13 cellular contexts compared by ENCODE assay signal in the genomic region with DNA sequence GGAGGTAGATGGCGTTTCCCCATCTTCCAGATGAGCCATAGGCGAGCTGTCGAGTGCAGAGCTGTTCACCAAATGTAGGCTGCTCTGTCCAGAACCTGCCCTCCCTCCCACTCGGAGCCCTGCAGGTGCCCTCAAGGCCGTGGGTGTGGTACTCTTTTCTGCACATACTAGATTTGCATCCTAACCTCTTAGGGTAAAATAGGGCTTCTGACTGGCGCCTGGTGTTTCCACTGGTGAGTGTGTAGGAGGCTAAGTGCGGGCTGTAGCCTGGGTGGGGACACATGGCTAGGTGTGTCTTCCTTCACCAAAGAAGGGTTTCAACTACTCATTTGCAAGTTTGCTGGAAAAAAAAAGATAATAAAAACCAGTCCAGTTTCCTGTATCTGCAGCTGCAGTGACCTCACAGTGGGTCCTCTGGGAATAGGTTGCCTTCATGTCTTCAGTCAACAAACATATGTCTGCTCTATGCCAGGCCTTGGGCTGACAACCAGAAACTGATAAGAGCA. TPM values are rescaled to one million over a fixed set of nuclear protein-coding genes. Genes with fewer than 3 reads are reported as not detected.
DNase-seq lines count a peak whose midpoint lies in the region; ATAC-seq and TF ChIP-seq lines count a peak whose summit lies in the region.
"Had no signal": no experiment of that assay in that cellular context is flagged by ENCODE, and none has a peak within 500 bp of the region (broad histone marks: within the 10 kb centered on the region; RNA-seq: fewer than 3 reads in every experiment).

No MANE protein-coding gene starts in this region.

- DNase-seq in GM13977 (ENCODE audit: low spot score) (peak; percentile 64), fibroblast of the aortic adventitia (ENCODE audit: low read depth) (peak; percentile 15), chondrocyte (ENCODE audit: low spot score) (no peak), RKO (ENCODE audit: low spot score) (no peak)
- DNase-seq: activated CD4-positive, CD25-positive, alpha-beta regulatory T cell; activated effector memory CD4-positive, alpha-beta T cell treated with Interleukin-2 at 50 U/mL for 16 hours; COR-L47; dermis blood vessel endothelial cell had no signal

- peak; percentile 54 for ATAC-seq in GM21576 (IDR thresholded peaks at IDR 0.05; ENCODE audit: unreplicated experiment)
- no peak for ATAC-seq in HG03565 (IDR thresholded peaks at IDR 0.05; ENCODE audit: unreplicated experiment)
- no peak for ATAC-seq in GM19328 (IDR thresholded peaks at IDR 0.05; ENCODE audit: unreplicated experiment)

- H3K4me3 Mint-ChIP-seq in IgD-negative memory B cell (peak overlapping the region; percentile 60 to 93 (median 62)), chondrocyte (ENCODE audit: unreplicated experiment) (no peak overlapping the region)

- H3K27ac Mint-ChIP-seq in IgD-negative memory B cell: peak overlapping the region in 2 of 3 donors; percentile 62 to 73
- H3K27ac Mint-ChIP-seq in chondrocyte (ENCODE audit: unreplicated experiment): no peak overlapping the region

- peaks cover 34 to 49% (median 40%) of the 10 kb centered on the region in 3 donors for H3K4me1 Mint-ChIP-seq in IgD-negative memory B cell
- H3K4me1 Mint-ChIP-seq in chondrocyte (ENCODE audit: low read depth): peaks cover 6% of the 10 kb centered on the region

- TF ChIP-seq CTCF in GM13977 (IDR thresholded peaks at IDR 0.05; ENCODE audit: extremely low read depth, insufficient read depth, missing control alignments): no peak
- no peak for TF ChIP-seq CTCF in fibroblast of the aortic adventitia (IDR thresholded peaks at IDR 0.05; ENCODE audit: insufficient read depth, low read length)
- no peak for TF ChIP-seq CTCF in chondrocyte (IDR thresholded peaks at IDR 0.05)

- H3K4me3 ChIP-seq in fibroblast of the aortic adventitia (ENCODE audit: low read depth, low read length): no peak overlapping the region

- H3K36me3 Mint-ChIP-seq in IgD-negative memory B cell (no peaks in the 10 kb centered on the region), chondrocyte (ENCODE audit: low read depth) (no peaks in the 10 kb centered on the region)

- in situ Hi-C loops in GM13977 (cut with MboI; ENCODE audit: low pct_unique_long_range_greater_than_20kb, low sequenced_read_pairs, unreplicated experiment): no loop called here

- peaks cover 56% of the 10 kb centered on the region for H3K27me3 Mint-ChIP-seq in IgD-negative memory B cell
- peaks cover 5% of the 10 kb centered on the region for H3K27me3 Mint-ChIP-seq in chondrocyte (ENCODE audit: low read depth)

- H3K9me3 Mint-ChIP-seq in IgD-negative memory B cell (peaks cover 0 to 2% (median 0%) of the 10 kb centered on the region in 3 donors), chondrocyte (ENCODE audit: low read depth) (no peaks in the 10 kb centered on the region)

RNA-seq across cellular contexts. Expression of gene BIK, which starts 8.5 kb away (rescaled TPM):
- polyA plus RNA-seq in IgD-negative memory B cell: 9.7 TPM
- total RNA-seq in fibroblast of the aortic adventitia (ENCODE audit: low replicate concordance) (not detected in 2 replicates), chondrocyte (not detected in 3 replicates)
- total RNA-seq: myocyte had no signal

RNA-seq across cellular contexts. Expression of gene MCAT, which starts 24.2 kb away (rescaled TPM):
- 10.2 TPM for polyA plus RNA-seq in IgD-negative memory B cell
- total RNA-seq in fibroblast of the aortic adventitia (ENCODE audit: low replicate concordance) (12.2 and 42.8 TPM in 2 replicates), chondrocyte (7.4 to 11.1 TPM (median 8.6 TPM) in 3 replicates)

RNA-seq across cellular contexts. Expression of gene TTLL1, which starts 29.8 kb away (rescaled TPM):
- polyA plus RNA-seq in IgD-negative memory B cell: 3.7 TPM
- total RNA-seq in fibroblast of the aortic adventitia (ENCODE audit: low replicate concordance) (9.4 and 23.1 TPM in 2 replicates), chondrocyte (16.7 to 18.8 TPM (median 18.1 TPM) in 3 replicates)

RNA-seq across cellular contexts. Expression of gene TSPO, which starts 32.4 kb away (rescaled TPM):
- polyA plus RNA-seq in IgD-negative memory B cell: 125 TPM
- total RNA-seq in fibroblast of the aortic adventitia (ENCODE audit: low replicate concordance) (129 and 222 TPM in 2 replicates), chondrocyte (80.5 to 292 TPM (median 288 TPM) in 3 replicates)

Comparison
In these comparisons a context has a peak if more than half of its experiments do, and no peak if none do; other contexts are left out.
1. DNase-seq: peak in GM13977 (single experiment) and fibroblast of the aortic adventitia (single experiment); none in chondrocyte (single experiment) and RKO (single experiment).